ENCODE assay signal across 2 cellular contexts in genomic region chr1:26913389-26913753, GRCh38.
TF ChIP-seq lines count a peak whose summit lies in the region.

No MANE protein-coding gene starts in this region.

TF ChIP-seq in HCT116, 20 proteins besides CTCF, POLR2A, EP300 and RAD21:
- TF ChIP-seq EZH2 (IDR thresholded peaks at IDR 0.05) (no peak), EZH2phosphoT487 (IDR thresholded peaks at IDR 0.05; ENCODE audit: borderline replicate concordance) (no peak), ELF1 (IDR thresholded peaks at IDR 0.05; ENCODE audit: borderline replicate concordance, low read depth) (no peak), SRF (IDR thresholded peaks at IDR 0.05; ENCODE audit: low read depth) (no peak), POLR2AphosphoS5 (IDR thresholded peaks at IDR 0.05; ENCODE audit: low read depth, low read length) (no peak), SIN3A (IDR thresholded peaks at IDR 0.05; ENCODE audit: low read depth) (no peak), JUND (IDR thresholded peaks at IDR 0.05) (no peak)
- TF ChIP-seq, protein P1, sequence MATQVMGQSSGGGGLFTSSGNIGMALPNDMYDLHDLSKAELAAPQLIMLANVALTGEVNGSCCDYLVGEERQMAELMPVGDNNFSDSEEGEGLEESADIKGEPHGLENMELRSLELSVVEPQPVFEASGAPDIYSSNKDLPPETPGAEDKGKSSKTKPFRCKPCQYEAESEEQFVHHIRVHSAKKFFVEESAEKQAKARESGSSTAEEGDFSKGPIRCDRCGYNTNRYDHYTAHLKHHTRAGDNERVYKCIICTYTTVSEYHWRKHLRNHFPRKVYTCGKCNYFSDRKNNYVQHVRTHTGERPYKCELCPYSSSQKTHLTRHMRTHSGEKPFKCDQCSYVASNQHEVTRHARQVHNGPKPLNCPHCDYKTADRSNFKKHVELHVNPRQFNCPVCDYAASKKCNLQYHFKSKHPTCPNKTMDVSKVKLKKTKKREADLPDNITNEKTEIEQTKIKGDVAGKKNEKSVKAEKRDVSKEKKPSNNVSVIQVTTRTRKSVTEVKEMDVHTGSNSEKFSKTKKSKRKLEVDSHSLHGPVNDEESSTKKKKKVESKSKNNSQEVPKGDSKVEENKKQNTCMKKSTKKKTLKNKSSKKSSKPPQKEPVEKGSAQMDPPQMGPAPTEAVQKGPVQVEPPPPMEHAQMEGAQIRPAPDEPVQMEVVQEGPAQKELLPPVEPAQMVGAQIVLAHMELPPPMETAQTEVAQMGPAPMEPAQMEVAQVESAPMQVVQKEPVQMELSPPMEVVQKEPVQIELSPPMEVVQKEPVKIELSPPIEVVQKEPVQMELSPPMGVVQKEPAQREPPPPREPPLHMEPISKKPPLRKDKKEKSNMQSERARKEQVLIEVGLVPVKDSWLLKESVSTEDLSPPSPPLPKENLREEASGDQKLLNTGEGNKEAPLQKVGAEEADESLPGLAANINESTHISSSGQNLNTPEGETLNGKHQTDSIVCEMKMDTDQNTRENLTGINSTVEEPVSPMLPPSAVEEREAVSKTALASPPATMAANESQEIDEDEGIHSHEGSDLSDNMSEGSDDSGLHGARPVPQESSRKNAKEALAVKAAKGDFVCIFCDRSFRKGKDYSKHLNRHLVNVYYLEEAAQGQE (IDR thresholded peaks at IDR 0.05; ENCODE audit: low read depth): no peak
- TF ChIP-seq, protein P2, sequence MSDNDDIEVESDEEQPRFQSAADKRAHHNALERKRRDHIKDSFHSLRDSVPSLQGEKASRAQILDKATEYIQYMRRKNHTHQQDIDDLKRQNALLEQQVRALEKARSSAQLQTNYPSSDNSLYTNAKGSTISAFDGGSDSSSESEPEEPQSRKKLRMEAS (IDR thresholded peaks at IDR 0.05): no peak

TF ChIP-seq in WTC11, 78 proteins besides CTCF, POLR2A, EP300 and RAD21:
- TF ChIP-seq CREM (CRISPR knock-in tag; IDR thresholded peaks at IDR 0.05): no peak
- TF ChIP-seq ELF4 (CRISPR knock-in tag; IDR thresholded peaks at IDR 0.05; ENCODE audit: low read depth): no peak
- no peak for TF ChIP-seq STAT6 (CRISPR knock-in tag; conservative IDR thresholded peaks at IDR 0.05; ENCODE audit: low read depth)
- TF ChIP-seq, protein P3, sequence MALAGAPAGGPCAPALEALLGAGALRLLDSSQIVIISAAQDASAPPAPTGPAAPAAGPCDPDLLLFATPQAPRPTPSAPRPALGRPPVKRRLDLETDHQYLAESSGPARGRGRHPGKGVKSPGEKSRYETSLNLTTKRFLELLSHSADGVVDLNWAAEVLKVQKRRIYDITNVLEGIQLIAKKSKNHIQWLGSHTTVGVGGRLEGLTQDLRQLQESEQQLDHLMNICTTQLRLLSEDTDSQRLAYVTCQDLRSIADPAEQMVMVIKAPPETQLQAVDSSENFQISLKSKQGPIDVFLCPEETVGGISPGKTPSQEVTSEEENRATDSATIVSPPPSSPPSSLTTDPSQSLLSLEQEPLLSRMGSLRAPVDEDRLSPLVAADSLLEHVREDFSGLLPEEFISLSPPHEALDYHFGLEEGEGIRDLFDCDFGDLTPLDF (CRISPR knock-in tag; IDR thresholded peaks at IDR 0.05): no peak
- TF ChIP-seq, protein P4, sequence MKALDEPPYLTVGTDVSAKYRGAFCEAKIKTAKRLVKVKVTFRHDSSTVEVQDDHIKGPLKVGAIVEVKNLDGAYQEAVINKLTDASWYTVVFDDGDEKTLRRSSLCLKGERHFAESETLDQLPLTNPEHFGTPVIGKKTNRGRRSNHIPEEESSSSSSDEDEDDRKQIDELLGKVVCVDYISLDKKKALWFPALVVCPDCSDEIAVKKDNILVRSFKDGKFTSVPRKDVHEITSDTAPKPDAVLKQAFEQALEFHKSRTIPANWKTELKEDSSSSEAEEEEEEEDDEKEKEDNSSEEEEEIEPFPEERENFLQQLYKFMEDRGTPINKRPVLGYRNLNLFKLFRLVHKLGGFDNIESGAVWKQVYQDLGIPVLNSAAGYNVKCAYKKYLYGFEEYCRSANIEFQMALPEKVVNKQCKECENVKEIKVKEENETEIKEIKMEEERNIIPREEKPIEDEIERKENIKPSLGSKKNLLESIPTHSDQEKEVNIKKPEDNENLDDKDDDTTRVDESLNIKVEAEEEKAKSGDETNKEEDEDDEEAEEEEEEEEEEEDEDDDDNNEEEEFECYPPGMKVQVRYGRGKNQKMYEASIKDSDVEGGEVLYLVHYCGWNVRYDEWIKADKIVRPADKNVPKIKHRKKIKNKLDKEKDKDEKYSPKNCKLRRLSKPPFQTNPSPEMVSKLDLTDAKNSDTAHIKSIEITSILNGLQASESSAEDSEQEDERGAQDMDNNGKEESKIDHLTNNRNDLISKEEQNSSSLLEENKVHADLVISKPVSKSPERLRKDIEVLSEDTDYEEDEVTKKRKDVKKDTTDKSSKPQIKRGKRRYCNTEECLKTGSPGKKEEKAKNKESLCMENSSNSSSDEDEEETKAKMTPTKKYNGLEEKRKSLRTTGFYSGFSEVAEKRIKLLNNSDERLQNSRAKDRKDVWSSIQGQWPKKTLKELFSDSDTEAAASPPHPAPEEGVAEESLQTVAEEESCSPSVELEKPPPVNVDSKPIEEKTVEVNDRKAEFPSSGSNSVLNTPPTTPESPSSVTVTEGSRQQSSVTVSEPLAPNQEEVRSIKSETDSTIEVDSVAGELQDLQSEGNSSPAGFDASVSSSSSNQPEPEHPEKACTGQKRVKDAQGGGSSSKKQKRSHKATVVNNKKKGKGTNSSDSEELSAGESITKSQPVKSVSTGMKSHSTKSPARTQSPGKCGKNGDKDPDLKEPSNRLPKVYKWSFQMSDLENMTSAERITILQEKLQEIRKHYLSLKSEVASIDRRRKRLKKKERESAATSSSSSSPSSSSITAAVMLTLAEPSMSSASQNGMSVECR (CRISPR knock-in tag; IDR thresholded peaks at IDR 0.05; ENCODE audit: borderline replicate concordance): no peak
- no peak for TF ChIP-seq SMAD3 (CRISPR knock-in tag; IDR thresholded peaks at IDR 0.05; ENCODE audit: borderline replicate concordance)
- TF ChIP-seq, protein P5, sequence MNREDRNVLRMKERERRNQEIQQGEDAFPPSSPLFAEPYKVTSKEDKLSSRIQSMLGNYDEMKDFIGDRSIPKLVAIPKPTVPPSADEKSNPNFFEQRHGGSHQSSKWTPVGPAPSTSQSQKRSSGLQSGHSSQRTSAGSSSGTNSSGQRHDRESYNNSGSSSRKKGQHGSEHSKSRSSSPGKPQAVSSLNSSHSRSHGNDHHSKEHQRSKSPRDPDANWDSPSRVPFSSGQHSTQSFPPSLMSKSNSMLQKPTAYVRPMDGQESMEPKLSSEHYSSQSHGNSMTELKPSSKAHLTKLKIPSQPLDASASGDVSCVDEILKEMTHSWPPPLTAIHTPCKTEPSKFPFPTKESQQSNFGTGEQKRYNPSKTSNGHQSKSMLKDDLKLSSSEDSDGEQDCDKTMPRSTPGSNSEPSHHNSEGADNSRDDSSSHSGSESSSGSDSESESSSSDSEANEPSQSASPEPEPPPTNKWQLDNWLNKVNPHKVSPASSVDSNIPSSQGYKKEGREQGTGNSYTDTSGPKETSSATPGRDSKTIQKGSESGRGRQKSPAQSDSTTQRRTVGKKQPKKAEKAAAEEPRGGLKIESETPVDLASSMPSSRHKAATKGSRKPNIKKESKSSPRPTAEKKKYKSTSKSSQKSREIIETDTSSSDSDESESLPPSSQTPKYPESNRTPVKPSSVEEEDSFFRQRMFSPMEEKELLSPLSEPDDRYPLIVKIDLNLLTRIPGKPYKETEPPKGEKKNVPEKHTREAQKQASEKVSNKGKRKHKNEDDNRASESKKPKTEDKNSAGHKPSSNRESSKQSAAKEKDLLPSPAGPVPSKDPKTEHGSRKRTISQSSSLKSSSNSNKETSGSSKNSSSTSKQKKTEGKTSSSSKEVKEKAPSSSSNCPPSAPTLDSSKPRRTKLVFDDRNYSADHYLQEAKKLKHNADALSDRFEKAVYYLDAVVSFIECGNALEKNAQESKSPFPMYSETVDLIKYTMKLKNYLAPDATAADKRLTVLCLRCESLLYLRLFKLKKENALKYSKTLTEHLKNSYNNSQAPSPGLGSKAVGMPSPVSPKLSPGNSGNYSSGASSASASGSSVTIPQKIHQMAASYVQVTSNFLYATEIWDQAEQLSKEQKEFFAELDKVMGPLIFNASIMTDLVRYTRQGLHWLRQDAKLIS (CRISPR knock-in tag; IDR thresholded peaks at IDR 0.05; ENCODE audit: borderline replicate concordance): no peak
